11 cellular contexts compared by ENCODE assay signal in genomic region chr3:152197937-152198336, GRCh38.
DNase-seq lines count a peak whose midpoint lies in the region; ATAC-seq and TF ChIP-seq lines count a peak whose summit lies in the region.
"Had no signal": no experiment of that assay in that cellular context is flagged by ENCODE, and none has a peak within 500 bp of the region (broad histone marks: within the 10 kb centered on the region; RNA-seq: fewer than 3 reads in every experiment).

No MANE protein-coding gene starts in this region.

- peak overlapping the region; percentile 52 for H3K27ac ChIP-seq in CD8-positive, alpha-beta T cell (ENCODE audit: low read depth, low read length)

- POLR2A ChIA-PET in CD8-positive, alpha-beta T cell (lab: Charles Lee) = interaction anchor here (0.7 to 6.5 kb wide), 6 partner anchors 45 to 239 kb away, joined by 3 to 63 read pairs (median 7); partner anchors contain the start of gene MBNL1

- H3K9me3 Mint-ChIP-seq in CD8-positive, alpha-beta T cell = no peaks in the 10 kb centered on the region
- no peaks in the 10 kb centered on the region for H3K9me3 Mint-ChIP-seq in T-helper 1 cell treated with Interleukin-12 subunit alpha and Interleukin-12 subunit beta and Interleukin-4 antibody, amounts not matched to agents 30 μg/mL and 1 μg/mL, for 36 hours
- no peaks in the 10 kb centered on the region for H3K9me3 Mint-ChIP-seq in naive B cell

- peak overlapping the region; percentile 93 for H3K27ac Mint-ChIP-seq in CD8-positive, alpha-beta T cell
- peak overlapping the region; percentile 84 for H3K27ac Mint-ChIP-seq in T-helper 1 cell treated with Interleukin-12 subunit alpha and Interleukin-12 subunit beta and Interleukin-4 antibody, amounts not matched to agents 30 μg/mL and 1 μg/mL, for 36 hours
- peak overlapping the region; percentile 90 to 98 (median 96) for H3K27ac Mint-ChIP-seq in naive B cell
- H3K27ac Mint-ChIP-seq: progenitor cell of endocrine pancreas had no signal

- H3K4me1 ChIP-seq in CD8-positive, alpha-beta T cell (ENCODE audit: insufficient read depth, low read length) = peaks cover 68% of the 10 kb centered on the region

- peak overlapping the region; percentile 33 for H3K4me3 ChIP-seq in CD8-positive, alpha-beta T cell (ENCODE audit: low read depth, low read length)

- H3K27me3 ChIP-seq in CD8-positive, alpha-beta T cell (ENCODE audit: insufficient read depth, low read length) = no peaks in the 10 kb centered on the region

- CTCF ChIA-PET in CD8-positive, alpha-beta T cell (lab: Charles Lee) = interaction anchor here (0.7 to 2.5 kb wide), 5 partner anchors 12 to 260 kb away, joined by 3 to 10 read pairs (median 3); no protein-coding TSS in a partner anchor

- peak overlapping the region; percentile 79 for H3K4me3 Mint-ChIP-seq in CD8-positive, alpha-beta T cell
- peak overlapping the region; percentile 72 for H3K4me3 Mint-ChIP-seq in T-helper 1 cell treated with Interleukin-12 subunit alpha and Interleukin-12 subunit beta and Interleukin-4 antibody, amounts not matched to agents 30 μg/mL and 1 μg/mL, for 36 hours
- peak overlapping the region; percentile 77 to 99 (median 85) for H3K4me3 Mint-ChIP-seq in naive B cell

- peaks cover 4% of the 10 kb centered on the region for H3K36me3 Mint-ChIP-seq in CD8-positive, alpha-beta T cell
- peaks cover 2% of the 10 kb centered on the region for H3K36me3 Mint-ChIP-seq in T-helper 1 cell treated with Interleukin-12 subunit alpha and Interleukin-12 subunit beta and Interleukin-4 antibody, amounts not matched to agents 30 μg/mL and 1 μg/mL, for 36 hours (ENCODE audit: low read depth)
- H3K36me3 Mint-ChIP-seq in naive B cell = no peaks in the 10 kb centered on the region

- H3K9me3 ChIP-seq in CD8-positive, alpha-beta T cell (ENCODE audit: low read length) = no peaks in the 10 kb centered on the region

- no peak for ATAC-seq in CD8-positive, alpha-beta T cell
- ATAC-seq in GM21717 (IDR thresholded peaks at IDR 0.05; ENCODE audit: unreplicated experiment) (peak; percentile 32), naive B cell (ENCODE audit: low read depth in 2 of 2) (peak; percentile 40 to 43), GM18502 (IDR thresholded peaks at IDR 0.05; ENCODE audit: poor library complexity, unreplicated experiment) (no peak)

- intact Hi-C loops in CD8-positive, alpha-beta T cell (cut with DNase I, micrococcal nuclease) = no loop called here

- TF ChIP-seq CTCF in CD8-positive, alpha-beta T cell (IDR thresholded peaks at IDR 0.05) = no peak

- H3K4me1 Mint-ChIP-seq in CD8-positive, alpha-beta T cell (ENCODE audit: low read depth) = peaks cover 76% of the 10 kb centered on the region
- peaks cover 72% of the 10 kb centered on the region for H3K4me1 Mint-ChIP-seq in T-helper 1 cell treated with Interleukin-12 subunit alpha and Interleukin-12 subunit beta and Interleukin-4 antibody, amounts not matched to agents 30 μg/mL and 1 μg/mL, for 36 hours (ENCODE audit: low read depth)
- H3K4me1 Mint-ChIP-seq in naive B cell = peaks cover 51 to 73% (median 71%) of the 10 kb centered on the region in 3 donors

- DNase-seq in CD8-positive, alpha-beta T cell = no peak
- DNase-seq in naive B cell = peak; percentile 37
- DNase-seq in EL = no peak
- DNase-seq in superior temporal gyrus (ENCODE audit: extremely low spot score) = no peak
- no peak for DNase-seq in activated CD4-positive, alpha-beta T cell treated with anti-CD3 and anti-CD28 coated beads, Interleukin-2, amount 50 U/mL, for 48 hours
- DNase-seq: activated effector memory CD4-positive, alpha-beta T cell treated with Interleukin-2 at 50 U/mL for 16 hours; foreskin melanocyte had no signal

- H3K27me3 Mint-ChIP-seq in CD8-positive, alpha-beta T cell (ENCODE audit: low read depth) = no peaks in the 10 kb centered on the region
- H3K27me3 Mint-ChIP-seq in T-helper 1 cell treated with Interleukin-12 subunit alpha and Interleukin-12 subunit beta and Interleukin-4 antibody, amounts not matched to agents 30 μg/mL and 1 μg/mL, for 36 hours (ENCODE audit: low read depth) = no peaks in the 10 kb centered on the region
- H3K27me3 Mint-ChIP-seq in naive B cell = no peaks in the 10 kb centered on the region
- H3K27me3 Mint-ChIP-seq: progenitor cell of endocrine pancreas had no signal

- H3K36me3 ChIP-seq in CD8-positive, alpha-beta T cell (ENCODE audit: insufficient read depth, low read length) = no peaks in the 10 kb centered on the region

Comparison
In these comparisons a context has a peak if more than half of its experiments do, and no peak if none do; other contexts are left out.
1. ATAC-seq: peak in GM21717 (single experiment) and naive B cell (2 of 2); none in CD8-positive, alpha-beta T cell (single experiment) and GM18502 (single experiment).
2. Peak in every context shown above with its lines, with median percentiles within 50 percentile points of each other: H3K27ac Mint-ChIP-seq and H3K4me3 Mint-ChIP-seq.